9 cellular contexts compared by ENCODE assay signal in the genomic region with DNA sequence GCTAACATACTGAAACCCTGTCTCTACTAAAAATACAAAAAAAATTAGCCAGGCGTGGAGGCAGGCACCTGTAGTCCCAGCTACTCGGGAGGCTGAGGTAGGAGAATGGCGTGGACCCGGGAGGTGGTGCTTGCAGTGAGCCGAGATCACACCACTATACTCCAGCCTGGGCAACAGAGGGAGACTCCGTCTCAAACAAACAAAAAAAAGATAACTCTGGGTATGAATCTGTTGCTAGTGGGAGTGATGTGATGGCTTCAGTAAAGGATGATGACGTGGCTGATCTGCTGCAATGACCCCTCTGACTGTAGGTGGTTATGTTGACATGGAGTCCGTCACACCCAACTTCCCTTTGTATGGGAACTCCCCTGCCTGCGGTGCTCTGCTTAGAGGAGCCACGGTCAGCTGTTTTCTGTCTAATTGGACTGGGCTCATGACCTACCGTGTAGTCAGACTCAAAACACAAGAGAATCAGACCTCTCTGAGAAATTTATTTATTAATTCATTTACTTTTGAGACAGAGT. TPM values are rescaled to one million over a fixed set of nuclear protein-coding genes. Genes with fewer than 3 reads are reported as not detected.
DNase-seq lines count a peak whose midpoint lies in the region; ATAC-seq, FAIRE-seq and TF ChIP-seq lines count a peak whose summit lies in the region.
"Had no signal": no experiment of that assay in that cellular context is flagged by ENCODE, and none has a peak within 500 bp of the region (broad histone marks: within the 10 kb centered on the region; RNA-seq: fewer than 3 reads in every experiment).

No MANE protein-coding gene starts in this region.

- H3K4me2 ChIP-seq in GM23248 (ENCODE audit: unreplicated experiment) (no peak overlapping the region), HepG2 (ENCODE audit: low read depth, low read length) (no peak overlapping the region)

- H2AFZ ChIP-seq in GM23248: no peak overlapping the region
- no peak overlapping the region for H2AFZ ChIP-seq in HepG2 (ENCODE audit: low read length)

- TF ChIP-seq EP300 in HepG2 (IDR thresholded peaks at IDR 0.05; ENCODE audit: low read depth in 2 of 2, low read length in 2 of 2) (no peak), HepG2 (CRISPR knock-in tag; IDR thresholded peaks at IDR 0.05; ENCODE audit: borderline replicate concordance) (no peak)

- H3K4me1 ChIP-seq in GM23248 (ENCODE audit: insufficient read depth) (peaks cover 11% of the 10 kb centered on the region), HepG2 (ENCODE audit: insufficient read depth, low read length) (no peaks in the 10 kb centered on the region), psoas muscle (no peaks in the 10 kb centered on the region), vagina (no peaks in the 10 kb centered on the region), left ventricle myocardium inferior (no peaks in the 10 kb centered on the region)

- CTCF ChIA-PET in HepG2 (lab: Yijun Ruan, JAX; ENCODE audit: low intra/inter-chr PET ratio, low total read pairs): no interaction called here

- H3K79me2 ChIP-seq in GM23248 (ENCODE audit: insufficient read depth) (no peaks in the 10 kb centered on the region), HepG2 (ENCODE audit: insufficient read depth, low read length) (no peaks in the 10 kb centered on the region)

- 74 to 76% methylated on average over 11 of the region's 11 CpGs for WGBS in GM23248 (ENCODE audit: low coverage in 1 of 2, low lambda C conversion rate in 2 of 2, missing lambda C conversion rate in 2 of 2), 2 experiments
- 72% methylated on average over 10 of the region's 11 CpGs for WGBS in HepG2 (ENCODE audit: low lambda C conversion rate)
- 84 to 89% (median 89%) methylated on average over 11 of the region's 11 CpGs for WGBS in psoas muscle, 3 donors

- H3K9ac ChIP-seq in GM23248 (no peak overlapping the region), HepG2 (ENCODE audit: insufficient read depth, low read depth, low read length) (no peak overlapping the region)

- H3K36me3 ChIP-seq in GM23248 (ENCODE audit: low read depth): no peaks in the 10 kb centered on the region
- no peaks in the 10 kb centered on the region for H3K36me3 ChIP-seq in HepG2 (replicated peaks in 1 of 2; ENCODE audit: control insufficient read depth in 1 of 2, insufficient read depth in 2 of 2, low read length in 2 of 2)
- no peaks in the 10 kb centered on the region for H3K36me3 ChIP-seq in psoas muscle (ENCODE audit: insufficient read depth in 1 of 2, low read depth in 1 of 2)
- H3K36me3 ChIP-seq in vagina: no peaks in the 10 kb centered on the region
- H3K36me3 ChIP-seq in left ventricle myocardium inferior: no peaks in the 10 kb centered on the region

- H3K27me3 ChIP-seq in GM23248 (replicated peaks; ENCODE audit: insufficient read depth): no peaks in the 10 kb centered on the region
- H3K27me3 ChIP-seq in HepG2 (ENCODE audit: control insufficient read depth in 1 of 2, insufficient read depth in 2 of 2, low read length in 2 of 2): no peaks in the 10 kb centered on the region
- no peaks in the 10 kb centered on the region for H3K27me3 ChIP-seq in psoas muscle (ENCODE audit: insufficient read depth in 3 of 3, low read length in 2 of 3)
- H3K27me3 ChIP-seq in vagina: no peaks in the 10 kb centered on the region
- H3K27me3 ChIP-seq in left ventricle myocardium inferior (ENCODE audit: low read depth): no peaks in the 10 kb centered on the region

- TF ChIP-seq RAD21 in HepG2 (CRISPR knock-in tag; IDR thresholded peaks at IDR 0.05): no peak

- BruUV-seq in HepG2 (replicated peaks; lab: Mats Ljungman, UMichigan): no TSS peak

- peak; percentile 72 for DNase-seq in GM23248
- DNase-seq in NB4 (ENCODE audit: low read depth): peak; percentile 80
- DNase-seq in HepG2 (ENCODE audit: low spot score): no peak
- DNase-seq in psoas muscle: no peak
- no peak for DNase-seq in vagina (ENCODE audit: extremely low spot score in 2 of 2)
- no peak for DNase-seq in left ventricle myocardium inferior
- DNase-seq in NCI-H146 treated with DMSO at 0.1 percent for 48 hours (lab: John Stamatoyannopoulos, UW; ENCODE audit: unreplicated experiment): no peak

- intact Hi-C loops in HepG2 (cut with micrococcal nuclease; ENCODE audit: unreplicated experiment) (no loop called here), psoas muscle (cut with DNase I) (no loop called here), vagina (cut with DNase I) (no loop called here), left ventricle myocardium inferior (cut with micrococcal nuclease) (no loop called here)

- H3F3A ChIP-seq in GM23248 (ENCODE audit: insufficient read depth): peaks cover 18% of the 10 kb centered on the region

- ATAC-seq in GM18519 (IDR thresholded peaks at IDR 0.05; ENCODE audit: low FRiP score, unreplicated experiment): peak; percentile 86
- no peak for ATAC-seq in HepG2
- no peak for ATAC-seq in psoas muscle

- H3K9me3 ChIP-seq in GM23248 (ENCODE audit: low read depth) (no peaks in the 10 kb centered on the region), HepG2 (ENCODE audit: low read length) (no peaks in the 10 kb centered on the region), psoas muscle (no peaks in the 10 kb centered on the region), vagina (no peaks in the 10 kb centered on the region), left ventricle myocardium inferior (replicated peaks) (no peaks in the 10 kb centered on the region)

- no peak for FAIRE-seq in HepG2 (lab: Jason Lieb, UNC)
- FAIRE-seq: bronchial epithelial cell had no signal

- TF ChIP-seq POLR2A in NB4 (IDR thresholded peaks at IDR 0.05; ENCODE audit: extremely low read depth, insufficient read length) (no peak), HepG2 (IDR thresholded peaks at IDR 0.05; ENCODE audit: insufficient read depth in 1 of 2, low read depth in 2 of 2, low read length in 2 of 2) (no peak), vagina (IDR thresholded peaks at IDR 0.05) (no peak)

- POLR2A ChIA-PET in HepG2 (lab: Yijun Ruan, JAX): no interaction called here

- no peak overlapping the region for H3K4me3 ChIP-seq in GM23248
- H3K4me3 ChIP-seq in NB4 (ENCODE audit: low read depth, low read length): no peak overlapping the region
- H3K4me3 ChIP-seq in HepG2 (replicated peaks in 1 of 3; ENCODE audit: insufficient read depth in 1 of 3, low read depth in 2 of 3, low read length in 3 of 3): no peak overlapping the region
- no peak overlapping the region for H3K4me3 ChIP-seq in psoas muscle
- no peak overlapping the region for H3K4me3 ChIP-seq in vagina
- no peak overlapping the region for H3K4me3 ChIP-seq in left ventricle myocardium inferior

- H4K20me1 ChIP-seq in GM23248 (ENCODE audit: insufficient read depth) (no peaks in the 10 kb centered on the region), HepG2 (ENCODE audit: insufficient read depth, low read length) (no peaks in the 10 kb centered on the region)

- TF ChIP-seq CTCF in NB4 (IDR thresholded peaks at IDR 0.05; ENCODE audit: low read depth, low read length) (no peak), HepG2 (CRISPR knock-in tag; IDR thresholded peaks at IDR 0.05) (no peak), psoas muscle (IDR thresholded peaks at IDR 0.05) (no peak), vagina (IDR thresholded peaks at IDR 0.05) (no peak), left ventricle myocardium inferior (IDR thresholded peaks at IDR 0.05; ENCODE audit: borderline replicate concordance) (no peak)

- in situ Hi-C loops in GM23248 (cut with MboI) (no loop called here), HepG2 (cut with HindIII; ENCODE audit: extremely low pct_ligation_motif_present, low pct_unique_long_range_greater_than_20kb) (no loop called here)

- H3K27ac ChIP-seq in GM23248 (no peak overlapping the region), HepG2 (ENCODE audit: extremely low read length, insufficient read depth, low read length) (no peak overlapping the region), psoas muscle (no peak overlapping the region), vagina (no peak overlapping the region), left ventricle myocardium inferior (replicated peaks) (no peak overlapping the region)

- no peaks in the 10 kb centered on the region for H3K9me2 ChIP-seq in GM23248 (ENCODE audit: insufficient read depth)

RNA-seq across cellular contexts. Expression of a gene that starts 59.1 kb away (rescaled TPM):
- total RNA-seq in GM23248 (2014; rRNA removed; shearing (Covaris generic)): 88.7 and 187 TPM in 2 replicates
- polyA plus RNA-seq in GM23248 (2016; fragmentation: Nextera tagmentation; extraction: Ambion mirVana) (9.5 and 11.7 TPM in 2 replicates), HepG2 (2011; rRNA removed) (20.5 and 24.8 TPM in 2 replicates), psoas muscle (10 to 100 TPM in 2 of 3 donors, 1 to 10 TPM in 1; 8.9 to 34.3 (median 15.3) TPM)
- total RNA-seq in HepG2 (2016; rRNA removed; fragmentation: Illumina TruSeq; extraction: Trizol) (32.9 and 38.9 TPM in 2 replicates), psoas muscle (10 to 100 TPM; 72.5 to 90.5 (median 75.2) TPM), vagina (161 TPM), left ventricle myocardium inferior (55.0 TPM)
- total RNA-seq in HepG2 (2016; cell fraction: cytosol; rRNA removed; fragmentation: Illumina TruSeq; extraction: Trizol; ENCODE audit: low read depth): 82.6 and 84.3 TPM in 2 replicates
- total RNA-seq in HepG2 (2016; cell fraction: insoluble cytoplasmic fraction; rRNA removed; fragmentation: Illumina TruSeq; extraction: Trizol): 30.1 and 34.1 TPM in 2 replicates
- 30.2 and 31.1 TPM in 2 replicates for total RNA-seq in HepG2 (2016; cell fraction: membrane; rRNA removed; fragmentation: Illumina TruSeq; extraction: Trizol)
- total RNA-seq in HepG2 (2016; cell fraction: nucleus; rRNA removed; fragmentation: Illumina TruSeq; extraction: Trizol): 77.6 and 90.7 TPM in 2 replicates
- polyA plus RNA-seq in HepG2 (2011; cell fraction: cytosol; rRNA removed): 13.8 and 15.7 TPM in 2 replicates
- 28.2 and 34.1 TPM in 2 replicates for polyA plus RNA-seq in HepG2 (2011; cell fraction: nucleus; rRNA removed)
- polyA plus RNA-seq in HepG2 (2012): 19.0 and 20.9 TPM in 2 replicates
- 0.53 and 0.93 TPM in 2 replicates for polyA plus RNA-seq in HepG2 (2016; cell fraction: cytosol; fragmentation: Illumina TruSeq; extraction: Trizol; ENCODE audit: low read depth)
- 18.1 and 20.3 TPM in 2 replicates for polyA plus RNA-seq in HepG2 (2016; cell fraction: insoluble cytoplasmic fraction; fragmentation: Illumina TruSeq; extraction: Trizol; ENCODE audit: low read depth)
- 2.4 and 2.8 TPM in 2 replicates for polyA plus RNA-seq in HepG2 (2016; cell fraction: membrane; fragmentation: Illumina TruSeq; extraction: Trizol; ENCODE audit: low read depth)
- polyA plus RNA-seq in HepG2 (2016; cell fraction: nucleus; fragmentation: Illumina TruSeq; extraction: Trizol; ENCODE audit: insufficient read depth, low read depth): 34.1 and 35.3 TPM in 2 replicates
- 56.3 and 75.4 TPM in 2 replicates for polyA minus RNA-seq in HepG2 (2011; rRNA and poly(A)+ RNA removed; ENCODE audit: low replicate concordance)
- polyA minus RNA-seq in HepG2 (2011; cell fraction: cytosol; rRNA and poly(A)+ RNA removed): 28.0 and 36.0 TPM in 2 replicates
- polyA minus RNA-seq in HepG2 (2011; cell fraction: nucleus; rRNA and poly(A)+ RNA removed): 207 and 236 TPM in 2 replicates

Comparison
In these comparisons a context has a peak if more than half of its experiments do, and no peak if none do; other contexts are left out.
1. DNase-seq: peak in GM23248 (single experiment) and NB4 (single experiment); none in HepG2 (single experiment), psoas muscle (0 of 2), vagina (0 of 2), left ventricle myocardium inferior (single experiment) and NCI-H146 treated with DMSO at 0.1 percent for 48 hours (single experiment).